ENCODE assay signal across 25 cellular contexts in genomic region chr4:25569726-25570125, GRCh38.
"Had no signal": no experiment of that assay in that cellular context is flagged by ENCODE, and none has a peak within 500 bp of the region (broad histone marks: within the 10 kb centered on the region; RNA-seq: fewer than 3 reads in every experiment).

No MANE protein-coding gene starts in this region.

- H3K9me3 ChIP-seq: esophagus squamous epithelium, gastroesophageal sphincter had no signal

- FAIRE-seq: astrocyte, bronchial epithelial cell had no signal

- H3K36me3 ChIP-seq: brain microvascular endothelial cell, esophagus squamous epithelium, gastroesophageal sphincter had no signal

- H3K27me3 ChIP-seq: brain microvascular endothelial cell, esophagus squamous epithelium, gastroesophageal sphincter had no signal

- DNase-seq: activated CD4-positive, alpha-beta memory T cell treated with anti-CD3 and anti-CD28 coated beads, Interleukin-2, amount 10 ng/mL, durations not matched to agents 7 days and 5 days; activated CD4-positive, alpha-beta T cell treated with anti-CD3 and anti-CD28 coated beads for 1 hour; activated CD4-positive, alpha-beta T cell treated with anti-CD3 and anti-CD28 coated beads for 4 hours; activated CD4-positive, alpha-beta T cell treated with anti-CD3 and anti-CD28 coated beads, Interleukin-2, amount 10 ng/mL, durations not matched to agents 7 days and 5 days; activated CD4-positive, alpha-beta T cell treated with anti-CD3 and anti-CD28 coated beads, Interleukin-2, amount 50 U/mL, for 4 hours; activated CD8-positive, alpha-beta memory T cell treated with anti-CD3 and anti-CD28 coated beads, Interleukin-2, amount 50 U/mL, for 48 hours; activated gamma-delta T cell treated with Interleukin-2 at 50 U/mL for 16 hours; activated naive CD4-positive, alpha-beta T cell treated with anti-CD3 and anti-CD28 coated beads, Interleukin-2, amount 50 U/mL, for 16 hours; activated naive CD4-positive, alpha-beta T cell treated with Interleukin-2 at 50 U/mL for 16 hours; activated T-cell treated with anti-CD3 and anti-CD28 coated beads for 4 hours; activated T-cell treated with anti-CD3 and anti-CD28 coated beads, Interleukin-2, amount 50 U/mL, for 24 hours; activated T-cell treated with anti-CD3 and anti-CD28 coated beads, Interleukin-2, amount 50 U/mL, for 72 hours; amniotic stem cell; anterior cingulate cortex; brain microvascular endothelial cell; effector CD4-positive, alpha-beta T cell; effector memory CD8-positive, alpha-beta T cell; esophagus squamous epithelium; T-helper 2 cell had no signal

- H3K4me3 ChIP-seq: coronary artery, esophagus squamous epithelium, gastroesophageal sphincter had no signal

- H3K27ac ChIP-seq: brain microvascular endothelial cell, coronary artery, epithelial cell of prostate, esophagus squamous epithelium, gastroesophageal sphincter had no signal

- ATAC-seq: activated T-cell treated with anti-CD3 and anti-CD28 coated beads, Interleukin-2, amount 50 U/mL, for 72 hours; effector memory CD8-positive, alpha-beta T cell; gastroesophageal sphincter; WTC11 had no signal

- H3K4me1 ChIP-seq: gastroesophageal sphincter had no signal
